8 cellular contexts compared by ENCODE assay signal in the genomic region with DNA sequence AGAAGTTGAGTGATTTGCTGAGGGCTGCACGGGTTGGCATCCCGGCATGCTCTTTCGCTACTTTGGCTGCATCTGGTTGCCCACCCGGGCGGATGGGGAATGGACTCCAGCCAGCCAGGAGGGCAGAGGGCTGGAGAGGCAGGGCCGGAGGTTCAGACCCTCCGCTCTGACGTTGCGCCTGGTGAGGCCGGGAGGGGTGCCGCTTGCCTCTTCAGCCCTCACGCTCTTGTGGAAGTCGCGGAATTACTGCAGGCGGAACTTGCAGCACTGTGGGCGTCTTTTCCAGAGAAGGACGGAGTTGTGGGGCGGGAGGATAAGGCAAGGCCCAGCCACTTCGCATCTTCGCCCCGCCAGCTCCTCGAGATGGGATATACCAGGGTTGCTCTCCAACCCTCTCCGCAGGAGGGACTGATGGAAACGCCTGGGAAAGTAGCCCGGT. TPM values are rescaled to one million over a fixed set of nuclear protein-coding genes. Genes with fewer than 3 reads are reported as not detected.
DNase-seq lines count a peak whose midpoint lies in the region; ATAC-seq and TF ChIP-seq lines count a peak whose summit lies in the region.

No MANE protein-coding gene starts in this region.

- intact Hi-C loops in activated T-helper 2 cell treated with anti-CD3 and anti-CD28 coated beads, Interferon-gamma antibody, Interleukin-2, Interleukin-4, amounts not matched to agents 10 μg/mL and 5 μg/mL and 100 μg/mL, durations not matched to agents 14 hours and 24 hours and 36 hours (cut with micrococcal nuclease), result loop anchor here (1.0 to 5.0 kb wide), 3 partner anchors 30 to 324 kb away; a partner anchor contains a TSS

- DNase-seq in activated CD4-positive, alpha-beta T cell treated with anti-CD3 and anti-CD28 coated beads for 48 hours, result peak; percentile 52
- DNase-seq in activated CD4-positive, alpha-beta T cell treated with anti-CD3 and anti-CD28 coated beads for 1 hour, result no peak
- DNase-seq in activated T-helper 2 cell treated with anti-CD3 and anti-CD28 coated beads, Interferon-gamma antibody, Interleukin-2, Interleukin-4, amounts not matched to agents 10 μg/mL and 5 μg/mL and 100 μg/mL, durations not matched to agents 14 hours and 24 hours and 36 hours (ENCODE audit: low spot score), result no peak
- peak; percentile 60 for DNase-seq in hepatic stellate cell (ENCODE audit: low spot score)
- no peak for DNase-seq in smooth muscle cell (lab: John Stamatoyannopoulos, UW; ENCODE audit: unreplicated experiment)
- no peak for DNase-seq in NCI-H524 (lab: John Stamatoyannopoulos, UW)
- DNase-seq in kidney tubule cell (ENCODE audit: low spot score), result no peak

- peaks cover 14% of the 10 kb centered on the region for H3K36me3 Mint-ChIP-seq in activated T-helper 2 cell treated with anti-CD3 and anti-CD28 coated beads, Interferon-gamma antibody, Interleukin-2, Interleukin-4, amounts not matched to agents 10 μg/mL and 5 μg/mL and 100 μg/mL, durations not matched to agents 14 hours and 24 hours and 36 hours (ENCODE audit: low read depth)

- peaks cover 4% of the 10 kb centered on the region for H3K27me3 Mint-ChIP-seq in activated T-helper 2 cell treated with anti-CD3 and anti-CD28 coated beads, Interferon-gamma antibody, Interleukin-2, Interleukin-4, amounts not matched to agents 10 μg/mL and 5 μg/mL and 100 μg/mL, durations not matched to agents 14 hours and 24 hours and 36 hours (ENCODE audit: low read depth)

- H4K20me1 ChIP-seq in smooth muscle cell (ENCODE audit: low read depth), result no peaks in the 10 kb centered on the region

- H3F3A ChIP-seq in smooth muscle cell (ENCODE audit: low read depth), result no peaks in the 10 kb centered on the region

- peaks cover 4% of the 10 kb centered on the region for H3K4me1 ChIP-seq in smooth muscle cell (ENCODE audit: low read depth)

- peak overlapping the region; percentile 60 for H3K9ac ChIP-seq in smooth muscle cell (ENCODE audit: low read depth)

- H3K27ac Mint-ChIP-seq in activated T-helper 2 cell treated with anti-CD3 and anti-CD28 coated beads, Interferon-gamma antibody, Interleukin-2, Interleukin-4, amounts not matched to agents 10 μg/mL and 5 μg/mL and 100 μg/mL, durations not matched to agents 14 hours and 24 hours and 36 hours, result peak overlapping the region; percentile 86

- H3K4me1 Mint-ChIP-seq in activated T-helper 2 cell treated with anti-CD3 and anti-CD28 coated beads, Interferon-gamma antibody, Interleukin-2, Interleukin-4, amounts not matched to agents 10 μg/mL and 5 μg/mL and 100 μg/mL, durations not matched to agents 14 hours and 24 hours and 36 hours (ENCODE audit: low read depth), result peaks cover 17% of the 10 kb centered on the region

- H3K4me3 ChIP-seq in smooth muscle cell, result peak overlapping the region; percentile 83

- no peaks in the 10 kb centered on the region for H3K9me3 ChIP-seq in smooth muscle cell (replicated peaks; ENCODE audit: low read depth)

- peak overlapping the region; percentile 92 for H3K4me3 Mint-ChIP-seq in activated T-helper 2 cell treated with anti-CD3 and anti-CD28 coated beads, Interferon-gamma antibody, Interleukin-2, Interleukin-4, amounts not matched to agents 10 μg/mL and 5 μg/mL and 100 μg/mL, durations not matched to agents 14 hours and 24 hours and 36 hours (ENCODE audit: low read depth)

- peak; percentile 4 for ATAC-seq in HG03342 (IDR thresholded peaks at IDR 0.05; ENCODE audit: unreplicated experiment)

- no peaks in the 10 kb centered on the region for H3K9me3 Mint-ChIP-seq in activated T-helper 2 cell treated with anti-CD3 and anti-CD28 coated beads, Interferon-gamma antibody, Interleukin-2, Interleukin-4, amounts not matched to agents 10 μg/mL and 5 μg/mL and 100 μg/mL, durations not matched to agents 14 hours and 24 hours and 36 hours

- H3K4me2 ChIP-seq in smooth muscle cell, result peak overlapping the region; percentile 94

- H3K79me2 ChIP-seq in smooth muscle cell (ENCODE audit: low read depth), result no peaks in the 10 kb centered on the region

- peak overlapping the region; percentile 89 for H2AFZ ChIP-seq in smooth muscle cell (ENCODE audit: low read depth)

- H3K36me3 ChIP-seq in smooth muscle cell (ENCODE audit: low read depth), result no peaks in the 10 kb centered on the region

- no peak for TF ChIP-seq CTCF in smooth muscle cell (IDR thresholded peaks at IDR 0.05; ENCODE audit: borderline replicate concordance, insufficient read depth, poor library complexity, severe bottlenecking)

- no peaks in the 10 kb centered on the region for H3K27me3 ChIP-seq in smooth muscle cell (ENCODE audit: low read depth)

- H3K27ac ChIP-seq in smooth muscle cell (ENCODE audit: low read depth), result peak overlapping the region; percentile 22

- 7% methylated on average over 25 of the region's 25 CpGs for WGBS in smooth muscle cell (ENCODE audit: low lambda C conversion rate)

RNA-seq across cellular contexts. Expression of a gene that starts 0.7 kb away (rescaled TPM):
- total RNA-seq in activated T-helper 2 cell treated with anti-CD3 and anti-CD28 coated beads, Interferon-gamma antibody, Interleukin-2, Interleukin-4, amounts not matched to agents 10 μg/mL and 5 μg/mL and 100 μg/mL, durations not matched to agents 14 hours and 24 hours and 36 hours, result 44.0 and 46.9 TPM in 2 replicates
- total RNA-seq in smooth muscle cell, result 14.2 and 33.0 TPM in 2 replicates
- polyA plus RNA-seq in smooth muscle cell, result 10.4 and 12.2 TPM in 2 replicates

RNA-seq across cellular contexts. Expression of a gene that starts 5.5 kb away (rescaled TPM):
- 6.5 and 7.1 TPM in 2 replicates for total RNA-seq in activated T-helper 2 cell treated with anti-CD3 and anti-CD28 coated beads, Interferon-gamma antibody, Interleukin-2, Interleukin-4, amounts not matched to agents 10 μg/mL and 5 μg/mL and 100 μg/mL, durations not matched to agents 14 hours and 24 hours and 36 hours
- 4.8 and 6.9 TPM in 2 replicates for total RNA-seq in smooth muscle cell
- 10.8 and 12.1 TPM in 2 replicates for polyA plus RNA-seq in smooth muscle cell

RNA-seq across cellular contexts. Expression of a gene that starts 31.9 kb away (rescaled TPM):
- 12.4 and 13.6 TPM in 2 replicates for total RNA-seq in activated T-helper 2 cell treated with anti-CD3 and anti-CD28 coated beads, Interferon-gamma antibody, Interleukin-2, Interleukin-4, amounts not matched to agents 10 μg/mL and 5 μg/mL and 100 μg/mL, durations not matched to agents 14 hours and 24 hours and 36 hours
- total RNA-seq in smooth muscle cell, result 8.9 and 9.7 TPM in 2 replicates
- polyA plus RNA-seq in smooth muscle cell, result 11.3 and 14.4 TPM in 2 replicates

RNA-seq across cellular contexts. Expression of a gene that starts 37.7 kb away (rescaled TPM):
- not detected in 2 replicates for total RNA-seq in activated T-helper 2 cell treated with anti-CD3 and anti-CD28 coated beads, Interferon-gamma antibody, Interleukin-2, Interleukin-4, amounts not matched to agents 10 μg/mL and 5 μg/mL and 100 μg/mL, durations not matched to agents 14 hours and 24 hours and 36 hours
- 9.2 and 13.1 TPM in 2 replicates for total RNA-seq in smooth muscle cell
- 13.1 and 17.1 TPM in 2 replicates for polyA plus RNA-seq in smooth muscle cell

RNA-seq across cellular contexts. Expression of a gene that starts 49.0 kb away (rescaled TPM):
- 59.0 and 59.1 TPM in 2 replicates for total RNA-seq in activated T-helper 2 cell treated with anti-CD3 and anti-CD28 coated beads, Interferon-gamma antibody, Interleukin-2, Interleukin-4, amounts not matched to agents 10 μg/mL and 5 μg/mL and 100 μg/mL, durations not matched to agents 14 hours and 24 hours and 36 hours
- 11.8 and 27.4 TPM in 2 replicates for total RNA-seq in smooth muscle cell
- polyA plus RNA-seq in smooth muscle cell, result 42.3 and 51.9 TPM in 2 replicates

Comparison
In these comparisons a context has a peak if more than half of its experiments do, and no peak if none do; other contexts are left out.
1. DNase-seq: peak in activated CD4-positive, alpha-beta T cell treated with anti-CD3 and anti-CD28 coated beads for 48 hours (single experiment) and hepatic stellate cell (single experiment); none in activated CD4-positive, alpha-beta T cell treated with anti-CD3 and anti-CD28 coated beads for 1 hour (single experiment), activated T-helper 2 cell treated with anti-CD3 and anti-CD28 coated beads, Interferon-gamma antibody, Interleukin-2, Interleukin-4, amounts not matched to agents 10 μg/mL and 5 μg/mL and 100 μg/mL, durations not matched to agents 14 hours and 24 hours and 36 hours (single experiment), smooth muscle cell (single experiment), NCI-H524 (0 of 2) and kidney tubule cell (single experiment).